25 cellular contexts compared by ENCODE assay signal in the genomic region with DNA sequence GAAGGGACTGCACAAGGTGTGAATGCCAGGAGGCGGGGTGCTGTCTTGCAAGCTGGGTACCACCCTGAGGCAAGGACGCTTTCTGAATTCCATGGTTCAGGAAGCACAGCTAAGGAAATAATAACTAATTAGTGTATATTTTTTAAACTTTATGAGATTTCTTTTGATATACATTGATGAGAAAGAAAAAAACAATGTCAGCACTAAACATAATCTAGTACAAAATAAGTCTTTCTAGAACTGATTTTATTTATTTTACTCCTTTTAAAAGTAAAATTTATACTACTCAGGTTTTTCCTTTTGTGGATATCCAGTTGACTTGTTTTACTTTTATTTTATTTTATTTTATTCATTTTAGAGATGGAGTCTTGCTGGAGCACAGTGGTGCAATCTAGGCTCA.
"Had no signal": no experiment of that assay in that cellular context is flagged by ENCODE, and none has a peak within 500 bp of the region (broad histone marks: within the 10 kb centered on the region; RNA-seq: fewer than 3 reads in every experiment).

No MANE protein-coding gene starts in this region.

- DNase-seq: colonic mucosa; cortex of kidney; effector CD8-positive, alpha-beta T cell; effector memory CD8-positive, alpha-beta T cell; erythroblast; esophagus squamous epithelium; foreskin fibroblast; foreskin melanocyte; gastrocnemius medialis; glutamatergic neuron; head of caudate nucleus; heart right ventricle; hippocampal formation; left cardiac atrium; left lung; left ventricle myocardium superior; lower lobe of right lung; mesenchymal stem cell; mucosa of descending colon; naive B cell had no signal

- H3K4me3 ChIP-seq: colonic mucosa, esophagus squamous epithelium, gastrocnemius medialis, heart right ventricle, left lung, lower lobe of right lung, mucosa of descending colon had no signal

- H3K27ac ChIP-seq: colonic mucosa, epithelial cell of prostate, esophagus squamous epithelium, gastrocnemius medialis, heart right ventricle, left lung, lower lobe of right lung had no signal

- FAIRE-seq: endometrium, islet of Langerhans, keratinocyte had no signal

- H3K9me3 ChIP-seq: colonic mucosa, esophagus squamous epithelium, gastrocnemius medialis, heart right ventricle, left lung, lower lobe of right lung, mucosa of descending colon had no signal

- H3K36me3 ChIP-seq: colonic mucosa had no signal

- H3K27me3 ChIP-seq: colonic mucosa, esophagus squamous epithelium, gastrocnemius medialis, heart right ventricle, left lung had no signal

- ATAC-seq: effector memory CD8-positive, alpha-beta T cell; esophagus mucosa; gastrocnemius medialis; heart right ventricle; left cardiac atrium; left lung; left ventricle myocardium superior; lower lobe of right lung; mucosa of descending colon had no signal
